In genomic region chr7:124033093-124033806, GRCh38 we compare ENCODE assay signal across 9 cellular contexts. TPM values are rescaled to one million over a fixed set of nuclear protein-coding genes. Genes with fewer than 3 reads are reported as not detected.
A peak's percentile ranks its signal among the peaks of the same experiment; 100 is the strongest.
DNase-seq lines count a peak whose midpoint lies in the region; ATAC-seq and TF ChIP-seq lines count a peak whose summit lies in the region.
"Had no signal": no experiment of that assay in that cellular context is flagged by ENCODE, and none has a peak within 500 bp of the region (broad histone marks: within the 10 kb centered on the region; RNA-seq: fewer than 3 reads in every experiment).

No MANE protein-coding gene starts in this region.

- peaks cover 6% of the 10 kb centered on the region for H3K4me1 ChIP-seq in cardiac muscle cell (ENCODE audit: low read depth)

- no peaks in the 10 kb centered on the region for H3K36me3 ChIP-seq in cardiac muscle cell

- no peak for TF ChIP-seq CTCF in cardiac muscle cell (IDR thresholded peaks at IDR 0.05; ENCODE audit: low read depth, low read length)

- H3K27me3 ChIP-seq in cardiac muscle cell = peaks cover 71% of the 10 kb centered on the region

- ATAC-seq in SK-N-SH treated with all-trans-retinoic acid at 6 μM for 48 hours (peak; percentile 38), GM19324 (IDR thresholded peaks at IDR 0.05; ENCODE audit: low FRiP score, unreplicated experiment) (no peak), HG02870 (IDR thresholded peaks at IDR 0.05; ENCODE audit: unreplicated experiment) (no peak)

- intact Hi-C loops in posterior cingulate gyrus (cut with DNase I) = loop anchor here (2.0 kb wide), 1 partner anchor 50 kb away; no protein-coding TSS in a partner anchor

- H3K27ac ChIP-seq in cardiac muscle cell = no peak overlapping the region

- peak overlapping the region; percentile 60 for H3K4me3 ChIP-seq in cardiac muscle cell

- DNase-seq in NCI-H82 (lab: John Stamatoyannopoulos, UW) = peak; percentile 63
- DNase-seq in NCI-H82 treated with DMSO at 0.1 percent for 48 hours (lab: John Stamatoyannopoulos, UW; ENCODE audit: unreplicated experiment) = no peak
- DNase-seq in cardiac muscle cell (ENCODE audit: low read depth in 1 of 2, low spot score in 1 of 2) = peak; percentile 42 to 66
- peak; percentile 64 to 96 (median 72) for DNase-seq in posterior cingulate gyrus
- no peak for DNase-seq in HCEC 1CT

- H3K9me3 ChIP-seq in cardiac muscle cell (ENCODE audit: low read depth) = no peaks in the 10 kb centered on the region

TF ChIP-seq in SK-N-SH treated with all-trans-retinoic acid at 6 μM for 48 hours, 23 proteins besides CTCF, POLR2A, EP300 and RAD21:
- TF ChIP-seq, protein P1, sequence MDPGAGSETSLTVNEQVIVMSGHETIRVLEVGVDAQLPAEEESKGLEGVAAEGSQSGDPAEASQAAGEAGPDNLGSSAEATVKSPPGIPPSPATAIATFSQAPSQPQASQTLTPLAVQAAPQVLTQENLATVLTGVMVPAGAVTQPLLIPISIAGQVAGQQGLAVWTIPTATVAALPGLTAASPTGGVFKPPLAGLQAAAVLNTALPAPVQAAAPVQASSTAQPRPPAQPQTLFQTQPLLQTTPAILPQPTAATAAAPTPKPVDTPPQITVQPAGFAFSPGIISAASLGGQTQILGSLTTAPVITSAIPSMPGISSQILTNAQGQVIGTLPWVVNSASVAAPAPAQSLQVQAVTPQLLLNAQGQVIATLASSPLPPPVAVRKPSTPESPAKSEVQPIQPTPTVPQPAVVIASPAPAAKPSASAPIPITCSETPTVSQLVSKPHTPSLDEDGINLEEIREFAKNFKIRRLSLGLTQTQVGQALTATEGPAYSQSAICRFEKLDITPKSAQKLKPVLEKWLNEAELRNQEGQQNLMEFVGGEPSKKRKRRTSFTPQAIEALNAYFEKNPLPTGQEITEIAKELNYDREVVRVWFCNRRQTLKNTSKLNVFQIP (CRISPR knock-in tag; IDR thresholded peaks at IDR 0.05; ENCODE audit: borderline replicate concordance, low read depth) = no peak
- TF ChIP-seq TCF4 (CRISPR knock-in tag; IDR thresholded peaks at IDR 0.05; ENCODE audit: borderline replicate concordance) = peak; percentile 23; the same call in 1 of the 2 replicates

RNA-seq across cellular contexts. Expression of gene TMEM229A, which starts 0.4 kb away (rescaled TPM):
- total RNA-seq in cardiac muscle cell = 0.12 and 0.18 TPM in 2 replicates
- polyA plus RNA-seq in cardiac muscle cell = 0.66 and 0.82 TPM in 2 replicates
- total RNA-seq: pulmonary artery endothelial cell had no signal

Comparison
In these comparisons a context has a peak if more than half of its experiments do, and no peak if none do; other contexts are left out.
1. DNase-seq: peak in NCI-H82 (single experiment), cardiac muscle cell (2 of 2) and posterior cingulate gyrus (10 of 10); none in NCI-H82 treated with DMSO at 0.1 percent for 48 hours (single experiment) and HCEC 1CT (single experiment).